In genomic region chr3:11733914-11734313, GRCh38 we compare ENCODE assay signal across 2 cellular contexts.
TF ChIP-seq lines count a peak whose summit lies in the region.

No MANE protein-coding gene starts in this region.

TF ChIP-seq in HepG2, 621 proteins besides CTCF, POLR2A, EP300 and RAD21 (continues in another document):
- TF ChIP-seq SMARCC2 (IDR thresholded peaks at IDR 0.05) (no peak), SAP130 (CRISPR knock-in tag; IDR thresholded peaks at IDR 0.05; ENCODE audit: low read depth) (peak; percentile 24; the same call in 1 of the 2 replicates), ZMAT5 (CRISPR knock-in tag; IDR thresholded peaks at IDR 0.05; ENCODE audit: borderline replicate concordance, low read depth) (no peak), ZBTB44 (CRISPR knock-in tag; IDR thresholded peaks at IDR 0.05) (no peak), SIN3B (IDR thresholded peaks at IDR 0.05; ENCODE audit: low read length) (no peak), FOXK2 (IDR thresholded peaks at IDR 0.05) (no peak), LCORL (IDR thresholded peaks at IDR 0.05) (no peak), LCORL (CRISPR knock-in tag; IDR thresholded peaks at IDR 0.05) (no peak), MXD1 (CRISPR knock-in tag; IDR thresholded peaks at IDR 0.05) (no peak), ZNF615 (CRISPR knock-in tag; IDR thresholded peaks at IDR 0.05; ENCODE audit: borderline replicate concordance) (no peak), SOX6 (IDR thresholded peaks at IDR 0.05) (no peak), SOX6 (CRISPR knock-in tag; IDR thresholded peaks at IDR 0.05) (no peak), ZNF260 (CRISPR knock-in tag; IDR thresholded peaks at IDR 0.05; ENCODE audit: borderline replicate concordance, low read depth) (no peak), PRDM15 (CRISPR knock-in tag; IDR thresholded peaks at IDR 0.05) (no peak), CSRNP2 (CRISPR knock-in tag; conservative IDR thresholded peaks at IDR 0.05; ENCODE audit: low read depth) (no peak), ZFY (CRISPR knock-in tag; IDR thresholded peaks at IDR 0.05) (no peak), ZNF143 (CRISPR knock-in tag; IDR thresholded peaks at IDR 0.05) (no peak)
- TF ChIP-seq, protein P1, sequence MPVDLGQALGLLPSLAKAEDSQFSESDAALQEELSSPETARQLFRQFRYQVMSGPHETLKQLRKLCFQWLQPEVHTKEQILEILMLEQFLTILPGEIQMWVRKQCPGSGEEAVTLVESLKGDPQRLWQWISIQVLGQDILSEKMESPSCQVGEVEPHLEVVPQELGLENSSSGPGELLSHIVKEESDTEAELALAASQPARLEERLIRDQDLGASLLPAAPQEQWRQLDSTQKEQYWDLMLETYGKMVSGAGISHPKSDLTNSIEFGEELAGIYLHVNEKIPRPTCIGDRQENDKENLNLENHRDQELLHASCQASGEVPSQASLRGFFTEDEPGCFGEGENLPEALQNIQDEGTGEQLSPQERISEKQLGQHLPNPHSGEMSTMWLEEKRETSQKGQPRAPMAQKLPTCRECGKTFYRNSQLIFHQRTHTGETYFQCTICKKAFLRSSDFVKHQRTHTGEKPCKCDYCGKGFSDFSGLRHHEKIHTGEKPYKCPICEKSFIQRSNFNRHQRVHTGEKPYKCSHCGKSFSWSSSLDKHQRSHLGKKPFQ (CRISPR knock-in tag; IDR thresholded peaks at IDR 0.05; ENCODE audit: insufficient replicate concordance): no peak
- TF ChIP-seq, protein P2, sequence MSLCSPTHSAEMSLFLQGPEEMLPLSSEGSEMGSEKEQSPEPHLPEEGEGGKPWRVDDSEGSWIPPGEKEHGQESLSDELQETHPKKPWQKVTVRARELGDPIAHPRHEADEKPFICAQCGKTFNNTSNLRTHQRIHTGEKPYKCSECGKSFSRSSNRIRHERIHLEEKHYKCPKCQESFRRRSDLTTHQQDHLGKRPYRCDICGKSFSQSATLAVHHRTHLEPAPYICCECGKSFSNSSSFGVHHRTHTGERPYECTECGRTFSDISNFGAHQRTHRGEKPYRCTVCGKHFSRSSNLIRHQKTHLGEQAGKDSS (CRISPR knock-in tag; IDR thresholded peaks at IDR 0.05; ENCODE audit: borderline replicate concordance, low read depth): no peak

TF ChIP-seq in K562, 482 proteins besides CTCF, POLR2A, EP300 and RAD21:
- TF ChIP-seq, protein P3, sequence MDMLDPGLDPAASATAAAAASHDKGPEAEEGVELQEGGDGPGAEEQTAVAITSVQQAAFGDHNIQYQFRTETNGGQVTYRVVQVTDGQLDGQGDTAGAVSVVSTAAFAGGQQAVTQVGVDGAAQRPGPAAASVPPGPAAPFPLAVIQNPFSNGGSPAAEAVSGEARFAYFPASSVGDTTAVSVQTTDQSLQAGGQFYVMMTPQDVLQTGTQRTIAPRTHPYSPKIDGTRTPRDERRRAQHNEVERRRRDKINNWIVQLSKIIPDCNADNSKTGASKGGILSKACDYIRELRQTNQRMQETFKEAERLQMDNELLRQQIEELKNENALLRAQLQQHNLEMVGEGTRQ (CRISPR knock-in tag; IDR thresholded peaks at IDR 0.05): peak; percentile 56
- no peak for TF ChIP-seq HOMEZ (CRISPR knock-in tag; IDR thresholded peaks at IDR 0.05)
- TF ChIP-seq, protein P4, sequence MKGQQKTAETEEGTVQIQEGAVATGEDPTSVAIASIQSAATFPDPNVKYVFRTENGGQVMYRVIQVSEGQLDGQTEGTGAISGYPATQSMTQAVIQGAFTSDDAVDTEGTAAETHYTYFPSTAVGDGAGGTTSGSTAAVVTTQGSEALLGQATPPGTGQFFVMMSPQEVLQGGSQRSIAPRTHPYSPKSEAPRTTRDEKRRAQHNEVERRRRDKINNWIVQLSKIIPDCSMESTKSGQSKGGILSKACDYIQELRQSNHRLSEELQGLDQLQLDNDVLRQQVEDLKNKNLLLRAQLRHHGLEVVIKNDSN (CRISPR knock-in tag; IDR thresholded peaks at IDR 0.05): peak; percentile 66; the same call in 1 of the 2 replicates
- peak; percentile 40 for TF ChIP-seq RAD51 (IDR thresholded peaks at IDR 0.05; ENCODE audit: borderline replicate concordance, low read depth)
